ENCODE assay signal across 17 cellular contexts in genomic region chr7:78396190-78396589, GRCh38.
A peak's percentile ranks its signal among the peaks of the same experiment; 100 is the strongest.
DNase-seq lines count a peak whose midpoint lies in the region; ATAC-seq and TF ChIP-seq lines count a peak whose summit lies in the region.
"Had no signal": no experiment of that assay in that cellular context is flagged by ENCODE, and none has a peak within 500 bp of the region (broad histone marks: within the 10 kb centered on the region; RNA-seq: fewer than 3 reads in every experiment).

No MANE protein-coding gene starts in this region.

- no peak overlapping the region for H2BK5ac ChIP-seq in IMR-90 (ENCODE audit: low read depth, low read length, poor library complexity, severe bottlenecking)

- H3K56ac ChIP-seq in IMR-90 (ENCODE audit: extremely low read depth, insufficient read depth, low read length): no peak overlapping the region

- no peaks in the 10 kb centered on the region for H4K20me1 ChIP-seq in IMR-90 (ENCODE audit: insufficient read depth, low read length)
- H4K20me1 ChIP-seq: BLaER1 had no signal

- POLR2A ChIA-PET in IMR-90 (lab: Charles Lee; ENCODE audit: unreplicated experiment): no interaction called here

- intact Hi-C loops in IMR-90 (cut with micrococcal nuclease): loop anchor here (5.0 kb wide), 1 partner anchor 84 kb away; no protein-coding TSS in a partner anchor
- intact Hi-C loops in heart right ventricle (cut with DNase I): no loop called here
- intact Hi-C loops in left ventricle myocardium superior (cut with micrococcal nuclease): no loop called here

- TF ChIP-seq RAD21 in IMR-90 (IDR thresholded peaks at IDR 0.05; ENCODE audit: low read length): no peak

- H2AK5ac ChIP-seq in IMR-90 (ENCODE audit: low read depth, low read length): no peak overlapping the region

- no peak overlapping the region for H2AFZ ChIP-seq in IMR-90 (replicated peaks; ENCODE audit: low read length, poor library complexity)

- H4K5ac ChIP-seq in IMR-90 (ENCODE audit: low read depth, low read length): no peak overlapping the region

- H3K9me3 ChIP-seq in IMR-90 (ENCODE audit: control insufficient read depth, insufficient read depth, low read length): no peaks in the 10 kb centered on the region
- H3K9me3 ChIP-seq in heart right ventricle: no peaks in the 10 kb centered on the region
- H3K9me3 ChIP-seq: BLaER1, Caco-2, HAP-1 had no signal

- no peak overlapping the region for H3K14ac ChIP-seq in IMR-90 (replicated peaks; ENCODE audit: low read depth, low read length)

- no peaks in the 10 kb centered on the region for H3K9me1 ChIP-seq in IMR-90 (ENCODE audit: insufficient read depth, low read length)

- no peak overlapping the region for H4K91ac ChIP-seq in IMR-90 (ENCODE audit: insufficient read depth, low read depth, low read length)

- H3K79me1 ChIP-seq in IMR-90 (ENCODE audit: low read depth in 1 of 2, low read length in 2 of 2): no peaks in the 10 kb centered on the region; a peak in 1 of 4 replicates

- ATAC-seq in IMR-90 (ENCODE audit: low read depth): no peak
- peak in 6 of 8 donors; percentile 52 to 90 (median 82) for ATAC-seq in heart right ventricle
- ATAC-seq in left ventricle myocardium superior: peak; percentile 96
- ATAC-seq in GM18520 (IDR thresholded peaks at IDR 0.05; ENCODE audit: unreplicated experiment): no peak
- no peak for ATAC-seq in HG03571 (IDR thresholded peaks at IDR 0.05; ENCODE audit: unreplicated experiment)
- ATAC-seq: CD8-positive, alpha-beta T cell had no signal

- CTCF ChIA-PET in IMR-90 (lab: Yijun Ruan, JAX): no interaction called here

- no peak overlapping the region for H4K8ac ChIP-seq in IMR-90 (ENCODE audit: low read depth in 2 of 2, low read length in 2 of 2)

- dilution Hi-C loops in IMR-90 (cut with HindIII; ENCODE audit: low sequenced_read_pairs, unreplicated experiment): no loop called here

- H2BK20ac ChIP-seq in IMR-90 (ENCODE audit: low read depth, low read length): peak overlapping the region; percentile 50

- WGBS in IMR-90 (ENCODE audit: extremely low coverage in 2 of 2, insufficient read length in 1 of 2), 2 experiments: 74% methylated on average over 2 of the region's 4 CpGs; no CpG with 5 or more reads in 1 of the 2 experiments
- 47 to 52% methylated on average over 4 of the region's 4 CpGs for WGBS in heart right ventricle, 2 donors

- no peak overlapping the region for H3K9ac ChIP-seq in IMR-90 (ENCODE audit: low read depth, low read length)
- H3K9ac ChIP-seq: BLaER1 had no signal

- H3K36me3 ChIP-seq in IMR-90 (ENCODE audit: control insufficient read depth, insufficient read depth, low read length): no peaks in the 10 kb centered on the region
- H3K36me3 ChIP-seq in heart right ventricle: no peaks in the 10 kb centered on the region
- H3K36me3 ChIP-seq: BLaER1, HAP-1 had no signal

- H3K27me3 ChIP-seq in IMR-90 (ENCODE audit: control insufficient read depth, insufficient read depth, low read length) (no peaks in the 10 kb centered on the region), heart right ventricle (no peaks in the 10 kb centered on the region)
- H3K27me3 ChIP-seq: BLaER1 had no signal

- in situ Hi-C loops in IMR-90 (cut with MboI; ENCODE audit: low sequenced_read_pairs): no loop called here

- no peak overlapping the region for H3K4ac ChIP-seq in IMR-90 (ENCODE audit: low read depth, low read length)

- H3K27ac ChIP-seq in IMR-90 (ENCODE audit: insufficient read depth, low read length): no peak overlapping the region
- peak overlapping the region; percentile 2 for H3K27ac ChIP-seq in caudate nucleus (ENCODE audit: low read depth, low read length)
- peak overlapping the region in 3 of 10 donors; percentile 8 to 18 (median 13) for H3K27ac ChIP-seq in heart right ventricle
- H3K27ac ChIP-seq: BLaER1, C4-2B had no signal

- H2AK9ac ChIP-seq in IMR-90 (replicated peaks; ENCODE audit: low read depth, low read length, poor library complexity): no peak overlapping the region

- no peak for TF ChIP-seq POLR2A in IMR-90 (IDR thresholded peaks at IDR 0.05; ENCODE audit: low read depth, low read length)

- H2BK15ac ChIP-seq in IMR-90 (ENCODE audit: low read depth, low read length): no peak overlapping the region

- H3K4me2 ChIP-seq in IMR-90 (ENCODE audit: low read depth, low read length): no peak overlapping the region
- H3K4me2 ChIP-seq: BLaER1 had no signal

- H3K4me1 ChIP-seq in IMR-90 (ENCODE audit: control insufficient read depth, insufficient read depth, low read length) (peaks cover 1% of the 10 kb centered on the region; the same call in 1 of the 2 replicates), heart right ventricle (peaks cover 0 to 24% (median 0%) of the 10 kb centered on the region in 9 donors)
- H3K4me1 ChIP-seq: BLaER1, Caco-2 had no signal

- no peak overlapping the region for H3K18ac ChIP-seq in IMR-90 (ENCODE audit: low read depth, low read length)

- no TSS peak for BruUV-seq in IMR-90 (replicated peaks; lab: Mats Ljungman, UMichigan)

- DNase-seq in IMR-90: no peak
- DNase-seq in caudate nucleus (lab: John Stamatoyannopoulos, UW): no peak
- DNase-seq in heart right ventricle: peak in 1 of 2 donors; percentile 13
- no peak for DNase-seq in left ventricle myocardium superior
- DNase-seq in iPS-NIHi11 (ENCODE audit: low spot score): no peak
- DNase-seq in central memory CD4-positive, alpha-beta T cell: no peak
- DNase-seq: Caco-2; CD4-positive, CD25-positive, alpha-beta regulatory T cell; CD8-positive, alpha-beta T cell; DMS153; DND-41; GOT3 had no signal

- H3K23ac ChIP-seq in IMR-90 (ENCODE audit: low read depth, low read length): no peak overlapping the region; the same call in 1 of the 2 replicates

- H3K4me3 ChIP-seq in IMR-90 (ENCODE audit: insufficient read depth, low read depth, low read length) (no peak overlapping the region), heart right ventricle (no peak overlapping the region)
- H3K4me3 ChIP-seq: BLaER1, HAP-1 had no signal

- no peak overlapping the region; the same call in 1 of the 2 replicates for H2BK120ac ChIP-seq in IMR-90 (ENCODE audit: low read depth, low read length)

- TF ChIP-seq CTCF in IMR-90 (conservative IDR thresholded peaks at IDR 0.05; ENCODE audit: low read depth, low read length) (no peak), heart right ventricle (IDR thresholded peaks at IDR 0.05) (no peak)

TF ChIP-seq in IMR-90, 13 proteins besides CTCF, POLR2A, EP300 and RAD21:
- no peak for TF ChIP-seq RCOR1 (IDR thresholded peaks at IDR 0.05; ENCODE audit: insufficient replicate concordance, low read length)
- TF ChIP-seq MAZ (IDR thresholded peaks at IDR 0.05; ENCODE audit: borderline replicate concordance, low read depth, low read length): no peak
- no peak for TF ChIP-seq SMC3 (IDR thresholded peaks at IDR 0.05; ENCODE audit: low read depth, low read length)
- no peak for TF ChIP-seq BHLHE40 (IDR thresholded peaks at IDR 0.05; ENCODE audit: low read depth, low read length)
- TF ChIP-seq CHD1 (IDR thresholded peaks at IDR 0.05; ENCODE audit: low read depth, low read length): no peak
- no peak for TF ChIP-seq USF2 (IDR thresholded peaks at IDR 0.05; ENCODE audit: low read depth, low read length)
- no peak for TF ChIP-seq RFX5 (IDR thresholded peaks at IDR 0.05; ENCODE audit: low read depth, low read length)
- TF ChIP-seq MAFK (IDR thresholded peaks at IDR 0.05; ENCODE audit: low read depth, low read length): no peak
- TF ChIP-seq FOS (IDR thresholded peaks at IDR 0.05; ENCODE audit: low read depth, low read length): no peak

Comparison
In these comparisons a context has a peak if more than half of its experiments do, and no peak if none do; other contexts are left out.
1. ATAC-seq: peak in heart right ventricle (6 of 8) and left ventricle myocardium superior (single experiment); none in IMR-90 (single experiment), GM18520 (single experiment) and HG03571 (single experiment).